Comparison of ENCODE assay signal across 23 cellular contexts in genomic region chr18:3581890-3582289, GRCh38.
"Had no signal": no experiment of that assay in that cellular context is flagged by ENCODE, and none has a peak within 500 bp of the region (broad histone marks: within the 10 kb centered on the region; RNA-seq: fewer than 3 reads in every experiment).

No MANE protein-coding gene starts in this region.

- H3K27ac ChIP-seq: hepatocyte, neutrophil, spleen, stomach, uterus had no signal

- H3K27me3 Mint-ChIP-seq: dendritic cell treated with granulocyte-macrophage colony-stimulating factor and Interleukin-4, amounts not matched to agents 40 ng/mL and 50 ng/mL, for 4 days; effector memory CD8-positive, alpha-beta T cell; stimulated activated naive B cell treated with anti-CD40 and anti-IgM and Interleukin-4, amounts not matched to agents 10 μg/mL and 1 μg/mL and 100 μg/mL, for 72 hours had no signal

- H3K4me3 ChIP-seq: hepatocyte, lung, mucosa of descending colon, spleen, stomach, uterus had no signal

- H3K9me3 ChIP-seq: mucosa of descending colon, neutrophil, spleen, stomach, uterus had no signal

- H3K4me1 ChIP-seq: uterus had no signal

- H3K27me3 ChIP-seq: hepatocyte, neutrophil, spleen, stomach, uterus had no signal

- H3K4me3 Mint-ChIP-seq: dendritic cell treated with granulocyte-macrophage colony-stimulating factor and Interleukin-4, amounts not matched to agents 40 ng/mL and 50 ng/mL, for 4 days; effector memory CD8-positive, alpha-beta T cell; naive thymus-derived CD8-positive, alpha-beta T cell; stimulated activated naive B cell treated with anti-CD40 and anti-IgM and Interleukin-4, amounts not matched to agents 10 μg/mL and 1 μg/mL and 100 μg/mL, for 72 hours; type B pancreatic cell had no signal

- DNase-seq: effector memory CD8-positive, alpha-beta T cell; erythroblast; foreskin melanocyte; kidney; left cardiac atrium; left ventricle myocardium superior; mucosa of descending colon; naive thymus-derived CD8-positive, alpha-beta T cell; posterior cingulate gyrus; spleen; stimulated activated CD4-positive, alpha-beta T cell treated with anti-CD3 and anti-CD28 coated beads, Interleukin-15, amount 100 ng/mL, for 24 hours; stimulated activated CD4-positive, alpha-beta T cell treated with anti-CD3 and anti-CD28 coated beads, Interleukin-1b, Interleukin-23, amount 100 ng/mL, for 48 hours; stimulated activated CD4-positive, alpha-beta T cell treated with anti-CD3 and anti-CD28 coated beads, Interleukin-4, amount 100 ng/mL, for 24 hours; stimulated activated naive B cell treated with anti-CD40 and anti-IgM and Interleukin-4, amounts not matched to agents 10 μg/mL and 1 μg/mL and 100 μg/mL, for 72 hours; stomach; substantia nigra; uterus had no signal

- ATAC-seq: effector memory CD8-positive, alpha-beta T cell; left cardiac atrium; left ventricle myocardium superior; mucosa of descending colon; naive thymus-derived CD8-positive, alpha-beta T cell; sciatic nerve; stimulated activated naive B cell treated with anti-CD40 and anti-IgM and Interleukin-4, amounts not matched to agents 10 μg/mL and 1 μg/mL and 100 μg/mL, for 72 hours had no signal

- H3K9me3 Mint-ChIP-seq: dendritic cell treated with granulocyte-macrophage colony-stimulating factor and Interleukin-4, amounts not matched to agents 40 ng/mL and 50 ng/mL, for 4 days; effector memory CD8-positive, alpha-beta T cell; naive thymus-derived CD8-positive, alpha-beta T cell had no signal

- H3K27ac Mint-ChIP-seq: naive thymus-derived CD8-positive, alpha-beta T cell; stimulated activated naive B cell treated with anti-CD40 and anti-IgM and Interleukin-4, amounts not matched to agents 10 μg/mL and 1 μg/mL and 100 μg/mL, for 72 hours; type B pancreatic cell had no signal

- H3K36me3 ChIP-seq: neutrophil, spleen, stomach, uterus had no signal

- H3K36me3 Mint-ChIP-seq: naive thymus-derived CD8-positive, alpha-beta T cell; stimulated activated naive B cell treated with anti-CD40 and anti-IgM and Interleukin-4, amounts not matched to agents 10 μg/mL and 1 μg/mL and 100 μg/mL, for 72 hours; type B pancreatic cell had no signal
